Comparison of ENCODE assay signal across 16 cellular contexts in genomic region chr2:33391582-33392255, GRCh38.
A peak's percentile ranks its signal among the peaks of the same experiment; 100 is the strongest.
DNase-seq lines count a peak whose midpoint lies in the region; ATAC-seq and TF ChIP-seq lines count a peak whose summit lies in the region.
"Had no signal": no experiment of that assay in that cellular context is flagged by ENCODE, and none has a peak within 500 bp of the region (broad histone marks: within the 10 kb centered on the region; RNA-seq: fewer than 3 reads in every experiment).

No MANE protein-coding gene starts in this region.

- CTCF ChIA-PET in activated CD8-positive, alpha-beta T cell treated with anti-CD3 and anti-CD28 coated beads, Interleukin-2, amount 10 ng/mL, durations not matched to agents 7 days and 5 days (lab: Charles Lee) = interaction anchor here (1.0 to 2.1 kb wide), 2 partner anchors 19 to 619 kb away, joined by 3 to 6 read pairs; no protein-coding TSS in a partner anchor

- TF ChIP-seq CTCF in fibroblast of mammary gland (conservative IDR thresholded peaks at IDR 0.05; ENCODE audit: control insufficient read depth, insufficient read depth, low read depth, low read length) (no peak), omental fat pad (IDR thresholded peaks at IDR 0.05) (no peak)

- H3K9me3 Mint-ChIP-seq in activated T-cell treated with anti-CD3 and anti-CD28 coated beads, Interleukin-2, amount 50 U/mL, for 4 hours = no peaks in the 10 kb centered on the region
- H3K9me3 Mint-ChIP-seq in activated CD8-positive, alpha-beta T cell treated with anti-CD3 and anti-CD28 coated beads, Interleukin-2, amount 10 ng/mL, durations not matched to agents 7 days and 5 days (ENCODE audit: insufficient read depth) = no peaks in the 10 kb centered on the region
- H3K9me3 Mint-ChIP-seq: IgD-negative memory B cell had no signal

- no peaks in the 10 kb centered on the region for H3K36me3 Mint-ChIP-seq in activated T-cell treated with anti-CD3 and anti-CD28 coated beads, Interleukin-2, amount 50 U/mL, for 4 hours (ENCODE audit: insufficient read depth)
- H3K36me3 Mint-ChIP-seq in activated CD8-positive, alpha-beta T cell treated with anti-CD3 and anti-CD28 coated beads, Interleukin-2, amount 10 ng/mL, durations not matched to agents 7 days and 5 days (ENCODE audit: low read depth) = no peaks in the 10 kb centered on the region
- H3K36me3 Mint-ChIP-seq: IgD-negative memory B cell had no signal

- POLR2A ChIA-PET in activated CD8-positive, alpha-beta T cell treated with anti-CD3 and anti-CD28 coated beads, Interleukin-2, amount 10 ng/mL, durations not matched to agents 7 days and 5 days (lab: Charles Lee) = no interaction called here

- ATAC-seq in omental fat pad (ENCODE audit: low FRiP score) (peak; percentile 64), GM21723 (IDR thresholded peaks at IDR 0.05; ENCODE audit: unreplicated experiment) (no peak)
- ATAC-seq in activated T-cell treated with anti-CD3 and anti-CD28 coated beads, Interleukin-2, amount 50 U/mL, for 4 hours = no peak
- ATAC-seq in activated CD8-positive, alpha-beta T cell treated with anti-CD3 and anti-CD28 coated beads, Interleukin-2, amount 10 ng/mL, durations not matched to agents 7 days and 5 days = no peak
- ATAC-seq: PC-3 had no signal

- no peak overlapping the region for H3K4me3 ChIP-seq in fibroblast of mammary gland (ENCODE audit: control insufficient read depth, low read depth, low read length)
- H3K4me3 ChIP-seq: BLaER1 treated with 17β-estradiol and CSF1 and Interleukin-3, amounts not matched to agents 10 nM and 100 nM; SK-N-MC had no signal

- no peak overlapping the region for H3K4me3 Mint-ChIP-seq in activated T-cell treated with anti-CD3 and anti-CD28 coated beads, Interleukin-2, amount 50 U/mL, for 4 hours
- no peak overlapping the region for H3K4me3 Mint-ChIP-seq in activated CD8-positive, alpha-beta T cell treated with anti-CD3 and anti-CD28 coated beads, Interleukin-2, amount 10 ng/mL, durations not matched to agents 7 days and 5 days
- H3K4me3 Mint-ChIP-seq: IgD-negative memory B cell had no signal

- no peak overlapping the region for H3K27ac Mint-ChIP-seq in activated CD8-positive, alpha-beta T cell treated with anti-CD3 and anti-CD28 coated beads, Interleukin-2, amount 10 ng/mL, durations not matched to agents 7 days and 5 days
- H3K27ac Mint-ChIP-seq: IgD-negative memory B cell had no signal

- DNase-seq in EH (ENCODE audit: low read depth) = peak; percentile 43
- peak; percentile 25 for DNase-seq in OCI-M1 (lab: John Stamatoyannopoulos, UW)
- DNase-seq in fibroblast of mammary gland (ENCODE audit: low read depth) = peak; percentile 63
- no peak for DNase-seq in omental fat pad (ENCODE audit: low spot score)
- no peak for DNase-seq in inferior parietal cortex (ENCODE audit: extremely low spot score)
- DNase-seq in activated T-cell treated with anti-CD3 and anti-CD28 coated beads, Interleukin-2, amount 50 U/mL, for 4 hours = no peak
- no peak for DNase-seq in activated CD8-positive, alpha-beta T cell treated with anti-CD3 and anti-CD28 coated beads, Interleukin-2, amount 10 ng/mL, durations not matched to agents 7 days and 5 days
- DNase-seq: DMS153, GOT3, NCI-H1092, NCI-H1694 treated with DMSO at 0.1 percent for 48 hours, PC-3 had no signal

- no peaks in the 10 kb centered on the region for H3K4me1 Mint-ChIP-seq in activated T-cell treated with anti-CD3 and anti-CD28 coated beads, Interleukin-2, amount 50 U/mL, for 4 hours (ENCODE audit: low read depth)
- no peaks in the 10 kb centered on the region for H3K4me1 Mint-ChIP-seq in activated CD8-positive, alpha-beta T cell treated with anti-CD3 and anti-CD28 coated beads, Interleukin-2, amount 10 ng/mL, durations not matched to agents 7 days and 5 days (ENCODE audit: low read depth)
- H3K4me1 Mint-ChIP-seq: IgD-negative memory B cell had no signal

- no peaks in the 10 kb centered on the region for H3K27me3 Mint-ChIP-seq in activated T-cell treated with anti-CD3 and anti-CD28 coated beads, Interleukin-2, amount 50 U/mL, for 4 hours (ENCODE audit: low read depth)
- no peaks in the 10 kb centered on the region for H3K27me3 Mint-ChIP-seq in activated CD8-positive, alpha-beta T cell treated with anti-CD3 and anti-CD28 coated beads, Interleukin-2, amount 10 ng/mL, durations not matched to agents 7 days and 5 days (ENCODE audit: low read depth)
- H3K27me3 Mint-ChIP-seq: IgD-negative memory B cell had no signal

Comparison
In these comparisons a context has a peak if more than half of its experiments do, and no peak if none do; other contexts are left out.
1. DNase-seq: peak in EH (single experiment), OCI-M1 (single experiment) and fibroblast of mammary gland (single experiment); none in omental fat pad (single experiment), inferior parietal cortex (single experiment), activated T-cell treated with anti-CD3 and anti-CD28 coated beads, Interleukin-2, amount 50 U/mL, for 4 hours (single experiment) and activated CD8-positive, alpha-beta T cell treated with anti-CD3 and anti-CD28 coated beads, Interleukin-2, amount 10 ng/mL, durations not matched to agents 7 days and 5 days (single experiment).